In genomic region chr17:40281663-40282062, GRCh38 we compare ENCODE assay signal across 17 cellular contexts. TPM values are rescaled to one million over a fixed set of nuclear protein-coding genes. Genes with fewer than 3 reads are reported as not detected.
DNase-seq lines count a peak whose midpoint lies in the region; ATAC-seq lines count a peak whose summit lies in the region.
"Had no signal": no experiment of that assay in that cellular context is flagged by ENCODE, and none has a peak within 500 bp of the region (broad histone marks: within the 10 kb centered on the region; RNA-seq: fewer than 3 reads in every experiment).

No MANE protein-coding gene starts in this region.

- H3K36me3 Mint-ChIP-seq in activated T-cell treated with anti-CD3 and anti-CD28 coated beads, Interleukin-2, amount 50 U/mL, for 24 hours (ENCODE audit: low read depth): peaks cover 61% of the 10 kb centered on the region
- peaks cover 32% of the 10 kb centered on the region for H3K36me3 Mint-ChIP-seq in activated T-cell treated with anti-CD3 and anti-CD28 coated beads, Interleukin-2, amount 50 U/mL, for 4 hours (ENCODE audit: insufficient read depth)
- peaks cover 53% of the 10 kb centered on the region for H3K36me3 Mint-ChIP-seq in central memory CD8-positive, alpha-beta T cell (ENCODE audit: insufficient read depth)

- no peaks in the 10 kb centered on the region for H3K9me3 ChIP-seq in trophoblast cell (ENCODE audit: insufficient read depth, low read depth, low read length)
- H3K9me3 ChIP-seq: heart left ventricle, SJCRH30 had no signal

- peaks cover 5% of the 10 kb centered on the region for H3K79me1 ChIP-seq in trophoblast cell (ENCODE audit: low read length)

- H2BK5ac ChIP-seq in trophoblast cell (ENCODE audit: low read depth, low read length, poor library complexity): no peak overlapping the region

- no peak overlapping the region for H2AFZ ChIP-seq in trophoblast cell (ENCODE audit: insufficient read depth, low read length, poor library complexity)

- H3K4ac ChIP-seq in trophoblast cell (ENCODE audit: low read depth, low read length): no peak overlapping the region

- no peak overlapping the region for H2BK12ac ChIP-seq in trophoblast cell (ENCODE audit: low read length)

- no peak overlapping the region for H4K12ac ChIP-seq in trophoblast cell (ENCODE audit: low read depth, low read length)

- no CpG with 5 or more reads among the region's 2 CpGs for WGBS in trophoblast cell (ENCODE audit: extremely low coverage, insufficient coverage, insufficient read length)

- no peaks in the 10 kb centered on the region for H3K27me3 ChIP-seq in trophoblast cell (ENCODE audit: insufficient read depth, low read length)
- H3K27me3 ChIP-seq: heart left ventricle, SJCRH30 had no signal

- H4K8ac ChIP-seq in trophoblast cell (ENCODE audit: low read depth, low read length): no peak overlapping the region

- H3K14ac ChIP-seq in trophoblast cell (ENCODE audit: low read length): no peak overlapping the region

- H3K79me2 ChIP-seq in trophoblast cell (ENCODE audit: control insufficient read depth, insufficient read depth, low read length, poor library complexity): no peaks in the 10 kb centered on the region

- H3K18ac ChIP-seq in trophoblast cell (ENCODE audit: low read length): no peak overlapping the region

- H3K4me3 Mint-ChIP-seq in activated T-cell treated with anti-CD3 and anti-CD28 coated beads, Interleukin-2, amount 50 U/mL, for 24 hours: no peak overlapping the region
- H3K4me3 Mint-ChIP-seq in activated T-cell treated with anti-CD3 and anti-CD28 coated beads, Interleukin-2, amount 50 U/mL, for 4 hours: no peak overlapping the region
- no peak overlapping the region for H3K4me3 Mint-ChIP-seq in central memory CD8-positive, alpha-beta T cell

- no peak overlapping the region for H3K23ac ChIP-seq in trophoblast cell (ENCODE audit: low read length)

- no peak overlapping the region for H4K91ac ChIP-seq in trophoblast cell (ENCODE audit: low read depth, low read length)

- no peak for ATAC-seq in activated T-cell treated with anti-CD3 and anti-CD28 coated beads, Interleukin-2, amount 50 U/mL, for 4 hours
- ATAC-seq in central memory CD8-positive, alpha-beta T cell (replicated peaks; ENCODE audit: extremely low read depth, poor library complexity, severe bottlenecking): no peak
- ATAC-seq in HG02938 (IDR thresholded peaks at IDR 0.05; ENCODE audit: unreplicated experiment): no peak
- ATAC-seq: esophagus mucosa, heart left ventricle, HepG2 had no signal

- peaks cover 9 to 22% of the 10 kb centered on the region in 2 experiments for H3K4me1 ChIP-seq in trophoblast cell (ENCODE audit: control insufficient read depth in 1 of 2, insufficient read depth in 2 of 2, low read length in 2 of 2)

- no peak overlapping the region for H3K9ac ChIP-seq in trophoblast cell (ENCODE audit: low read length)

- peak overlapping the region; percentile 68 for H2BK120ac ChIP-seq in trophoblast cell (ENCODE audit: insufficient read depth, low read length, poor library complexity)

- H3K9me3 Mint-ChIP-seq in activated T-cell treated with anti-CD3 and anti-CD28 coated beads, Interleukin-2, amount 50 U/mL, for 24 hours: no peaks in the 10 kb centered on the region
- no peaks in the 10 kb centered on the region for H3K9me3 Mint-ChIP-seq in activated T-cell treated with anti-CD3 and anti-CD28 coated beads, Interleukin-2, amount 50 U/mL, for 4 hours
- H3K9me3 Mint-ChIP-seq in central memory CD8-positive, alpha-beta T cell: no peaks in the 10 kb centered on the region

- peak overlapping the region; percentile 69 for H3K27ac Mint-ChIP-seq in activated T-cell treated with anti-CD3 and anti-CD28 coated beads, Interleukin-2, amount 50 U/mL, for 24 hours
- H3K27ac Mint-ChIP-seq in central memory CD8-positive, alpha-beta T cell (ENCODE audit: low read depth): peak overlapping the region; percentile 78

- H3K4me3 ChIP-seq in trophoblast cell (ENCODE audit: low read depth, low read length): no peak overlapping the region
- H3K4me3 ChIP-seq: coronary artery, heart left ventricle, SJCRH30 had no signal

- H2AK5ac ChIP-seq in trophoblast cell (ENCODE audit: low read length): no peak overlapping the region

- DNase-seq in activated T-cell treated with anti-CD3 and anti-CD28 coated beads, Interleukin-2, amount 50 U/mL, for 24 hours: no peak
- DNase-seq in activated T-cell treated with anti-CD3 and anti-CD28 coated beads, Interleukin-2, amount 50 U/mL, for 4 hours: no peak
- DNase-seq in NCI-H226 (peak; percentile 22), trophoblast cell (peak in 1 of 2 donors; percentile 33), cerebellar nuclear complex (lab: John Stamatoyannopoulos, UW) (no peak), middle frontal gyrus (ENCODE audit: extremely low spot score, low spot score) (no peak)
- no peak for DNase-seq in central memory CD8-positive, alpha-beta T cell (ENCODE audit: low spot score in 2 of 2)
- DNase-seq: amniotic stem cell, heart left ventricle, NCI-H1048, NCI-H2227 treated with DMSO at 0.1 percent for 48 hours, nucleus accumbens, SJCRH30 had no signal

- H3K4me1 Mint-ChIP-seq in activated T-cell treated with anti-CD3 and anti-CD28 coated beads, Interleukin-2, amount 50 U/mL, for 24 hours (ENCODE audit: low read depth): peaks cover 62% of the 10 kb centered on the region
- peaks cover 29% of the 10 kb centered on the region for H3K4me1 Mint-ChIP-seq in activated T-cell treated with anti-CD3 and anti-CD28 coated beads, Interleukin-2, amount 50 U/mL, for 4 hours (ENCODE audit: low read depth)
- H3K4me1 Mint-ChIP-seq in central memory CD8-positive, alpha-beta T cell: peaks cover 20% of the 10 kb centered on the region

- H3K36me3 ChIP-seq in trophoblast cell (ENCODE audit: control insufficient read depth in 1 of 2, insufficient read depth in 2 of 2, low read length in 2 of 2): peaks cover 28 to 37% of the 10 kb centered on the region in 2 experiments

- H3K27me3 Mint-ChIP-seq in activated T-cell treated with anti-CD3 and anti-CD28 coated beads, Interleukin-2, amount 50 U/mL, for 24 hours: no peaks in the 10 kb centered on the region
- no peaks in the 10 kb centered on the region for H3K27me3 Mint-ChIP-seq in activated T-cell treated with anti-CD3 and anti-CD28 coated beads, Interleukin-2, amount 50 U/mL, for 4 hours (ENCODE audit: low read depth)
- no peaks in the 10 kb centered on the region for H3K27me3 Mint-ChIP-seq in central memory CD8-positive, alpha-beta T cell

- no peak overlapping the region for H3K27ac ChIP-seq in trophoblast cell (ENCODE audit: low read depth, low read length)
- H3K27ac ChIP-seq: coronary artery, heart left ventricle, SJCRH30 had no signal

- H3K4me2 ChIP-seq in trophoblast cell (ENCODE audit: low read length): no peak overlapping the region

RNA-seq across cellular contexts. Expression of gene CDC6, which starts 6.0 kb away (rescaled TPM):
- 10 to 100 TPM; 67.3 to 94.0 (median 83.6) TPM for total RNA-seq in activated T-cell treated with anti-CD3 and anti-CD28 coated beads, Interleukin-2, amount 50 U/mL, for 4 hours
- polyA plus RNA-seq in trophoblast cell (2013): 90.5 and 96.3 TPM in 2 replicates

RNA-seq across cellular contexts. Expression of gene RARA, which starts 27.3 kb away (rescaled TPM):
- 10 to 100 TPM; 46.5 to 61.9 (median 48.7) TPM for total RNA-seq in activated T-cell treated with anti-CD3 and anti-CD28 coated beads, Interleukin-2, amount 50 U/mL, for 4 hours
- polyA plus RNA-seq in trophoblast cell (2013): 15.0 and 15.5 TPM in 2 replicates
